ENCODE assay signal across 8 cellular contexts in genomic region chr19:10517361-10517759, GRCh38. TPM values are rescaled to one million over a fixed set of nuclear protein-coding genes. Genes with fewer than 3 reads are reported as not detected.
A peak's percentile ranks its signal among the peaks of the same experiment; 100 is the strongest.
DNase-seq lines count a peak whose midpoint lies in the region; ATAC-seq and TF ChIP-seq lines count a peak whose summit lies in the region.

S1PR5 (minus strand) TSS chr19:10517447; CDS start chr19:10515011, 2,436 bp downstream.

- no peaks in the 10 kb centered on the region for H3K36me3 ChIP-seq in A673 (ENCODE audit: insufficient read depth, low read length, poor library complexity, severe bottlenecking)

- H3K9me3 Mint-ChIP-seq in activated B cell treated with CpG ODN at 0.5 μM for 24 hours = no peaks in the 10 kb centered on the region

- no peak for TF ChIP-seq CTCF in A673 (conservative IDR thresholded peaks at IDR 0.05; ENCODE audit: low read depth, low read length)
- TF ChIP-seq CTCF in activated B cell treated with CpG ODN at 0.5 μM for 24 hours (IDR thresholded peaks at IDR 0.05) = no peak
- TF ChIP-seq CTCF in foreskin keratinocyte (conservative IDR thresholded peaks at IDR 0.05) = no peak

- DNase-seq in A673 (ENCODE audit: low spot score) = peak; percentile 24
- DNase-seq in GM03348 (ENCODE audit: low spot score) = peak; percentile 59
- no peak for DNase-seq in activated B cell treated with CpG ODN at 0.5 μM for 24 hours
- DNase-seq in foreskin keratinocyte = peak in 1 of 2 donors; percentile 47
- DNase-seq in pons (ENCODE audit: low spot score) = peak; percentile 93
- no peak for DNase-seq in NOMO-1 treated with dmso at 0.1 percent for 144 hours (lab: John Stamatoyannopoulos, UW; ENCODE audit: unreplicated experiment)
- DNase-seq in cerebellum (ENCODE audit: low spot score) = no peak
- DNase-seq in RKO (ENCODE audit: low spot score) = no peak

- peaks cover 26% of the 10 kb centered on the region for H3K27me3 ChIP-seq in A673 (replicated peaks; ENCODE audit: insufficient read depth, low read depth, low read length, poor library complexity)
- H3K27me3 ChIP-seq in foreskin keratinocyte = no peaks in the 10 kb centered on the region

- H3K4me3 ChIP-seq in A673 (ENCODE audit: low read depth, low read length, poor library complexity, severe bottlenecking) = peak within 1 kb of the TSS; percentile 53

- CTCF ChIA-PET in A673 (lab: Charles Lee) (no interaction called here), activated B cell treated with CpG ODN at 0.5 μM for 24 hours (lab: Charles Lee) (no interaction called here)

- no peaks in the 10 kb centered on the region for H3K9me3 ChIP-seq in A673 (ENCODE audit: low read depth, low read length, poor library complexity, severe bottlenecking)

- H3K36me3 Mint-ChIP-seq in activated B cell treated with CpG ODN at 0.5 μM for 24 hours (ENCODE audit: low read depth) = no peaks in the 10 kb centered on the region

- peak within 1 kb of the TSS; percentile 28 for H3K4me3 Mint-ChIP-seq in activated B cell treated with CpG ODN at 0.5 μM for 24 hours

- ATAC-seq in activated B cell treated with CpG ODN at 0.5 μM for 24 hours (ENCODE audit: low read depth) (peak; percentile 15), foreskin keratinocyte (peak; percentile 36)

- no peak within 1 kb of the TSS for H3K27ac ChIP-seq in A673 (ENCODE audit: low read depth, low read length, poor library complexity, severe bottlenecking)
- H3K27ac ChIP-seq in foreskin keratinocyte = peak within 1 kb of the TSS; percentile 46

- H3K4me1 ChIP-seq in A673 (ENCODE audit: insufficient read depth, low read length, poor library complexity, severe bottlenecking) (no peaks in the 10 kb centered on the region), foreskin keratinocyte (peaks cover 5% of the 10 kb centered on the region)

- BruUV-seq in A673 (replicated peaks; lab: Mats Ljungman, UMichigan) = no TSS peak

- POLR2A ChIA-PET in A673 (lab: Charles Lee; ENCODE audit: low non-redundant PET) = no interaction called here
- POLR2A ChIA-PET in activated B cell treated with CpG ODN at 0.5 μM for 24 hours (lab: Charles Lee) = interaction anchor here (0.6 to 1.1 kb wide), 2 partner anchors 52 to 227 kb away, joined by 3 to 5 read pairs; partner anchors contain the start of gene ICAM5

- H3K4me1 Mint-ChIP-seq in activated B cell treated with CpG ODN at 0.5 μM for 24 hours = peaks cover 33% of the 10 kb centered on the region

- H3K27me3 Mint-ChIP-seq in activated B cell treated with CpG ODN at 0.5 μM for 24 hours = peaks cover 50% of the 10 kb centered on the region

- no peak within 1 kb of the TSS for H3K27ac Mint-ChIP-seq in activated B cell treated with CpG ODN at 0.5 μM for 24 hours

- intact Hi-C loops in A673 (cut with micrococcal nuclease; ENCODE audit: unreplicated experiment) = no loop called here
- intact Hi-C loops in activated B cell treated with CpG ODN at 0.5 μM for 24 hours (cut with micrococcal nuclease) = no loop called here

RNA-seq across cellular contexts. Expression of gene S1PR5, which starts in this region (rescaled TPM):
- total RNA-seq in A673 (2021) (0.41 and 1.1 TPM in 2 replicates), activated B cell treated with CpG ODN at 0.5 μM for 24 hours (0.12 TPM in 1 of 2 replicates, not detected in the other), foreskin keratinocyte (12.3 and 12.4 TPM in 2 replicates), cerebellum (0.18 TPM)
- 13.8 and 14.6 TPM in 2 replicates for polyA plus RNA-seq in foreskin keratinocyte

Comparison
In these comparisons a context has a peak if more than half of its experiments do, and no peak if none do; other contexts are left out.
1. Peak in ATAC-seq in activated B cell treated with CpG ODN at 0.5 μM for 24 hours; RNA of the gene not detected or under 1 TPM.
2. DNase-seq: peak in A673 (single experiment), GM03348 (single experiment) and pons (single experiment); none in activated B cell treated with CpG ODN at 0.5 μM for 24 hours (single experiment), NOMO-1 treated with dmso at 0.1 percent for 144 hours (single experiment), cerebellum (single experiment) and RKO (single experiment).